In the genomic region with DNA sequence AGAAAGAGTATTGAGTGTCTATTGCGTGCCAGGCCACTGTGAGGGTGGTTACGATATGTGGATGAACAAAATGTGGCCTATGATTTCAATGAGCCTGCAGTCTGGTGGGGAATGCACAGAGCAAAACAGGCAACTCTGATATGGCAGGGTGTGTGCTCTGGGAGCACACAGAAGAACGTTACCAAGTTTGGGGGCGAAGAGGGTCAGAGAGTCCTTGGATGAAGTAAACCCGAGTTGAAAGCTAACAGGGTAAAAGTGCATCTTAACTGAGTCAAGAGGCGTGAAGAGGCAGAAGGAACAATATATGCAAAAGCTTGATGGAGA, we compare ENCODE assay signal across 8 cellular contexts. TPM values are rescaled to one million over a fixed set of nuclear protein-coding genes. Genes with fewer than 3 reads are reported as not detected.
DNase-seq lines count a peak whose midpoint lies in the region; ATAC-seq and TF ChIP-seq lines count a peak whose summit lies in the region.

No MANE protein-coding gene starts in this region.

- DNase-seq in RWPE2 (ENCODE audit: low spot score) (no peak), fibroblast of villous mesenchyme (ENCODE audit: low read depth) (no peak), retinal pigment epithelial cell (ENCODE audit: low read depth) (no peak), CD1c-positive myeloid dendritic cell (ENCODE audit: extremely low spot score) (no peak), HCEC 1CT (no peak), NCI-H2196 (lab: John Stamatoyannopoulos, UW; ENCODE audit: unreplicated experiment) (no peak)

- H3K4me1 ChIP-seq in RWPE2 (ENCODE audit: insufficient read depth, poor library complexity, severe bottlenecking) = no peaks in the 10 kb centered on the region

- peak overlapping the region; percentile 52 for H3K27ac ChIP-seq in RWPE2 (ENCODE audit: poor library complexity, severe bottlenecking)

- H3K36me3 ChIP-seq in RWPE2 (ENCODE audit: low read depth) = no peaks in the 10 kb centered on the region

- no peaks in the 10 kb centered on the region for H3K9me3 ChIP-seq in RWPE2 (ENCODE audit: severe bottlenecking)

- no peaks in the 10 kb centered on the region for H3K27me3 ChIP-seq in RWPE2 (ENCODE audit: insufficient read depth, poor library complexity, severe bottlenecking)

- peak overlapping the region; percentile 51 for H3K4me3 ChIP-seq in RWPE2 (ENCODE audit: severe bottlenecking)
- peak overlapping the region; percentile 75 for H3K4me3 ChIP-seq in fibroblast of villous mesenchyme (ENCODE audit: low read depth, low read length)
- H3K4me3 ChIP-seq in retinal pigment epithelial cell (ENCODE audit: low read length) = peak overlapping the region; percentile 86

- TF ChIP-seq CTCF in RWPE2 (IDR thresholded peaks at IDR 0.05; ENCODE audit: poor library complexity, severe bottlenecking) (no peak), fibroblast of villous mesenchyme (IDR thresholded peaks at IDR 0.05; ENCODE audit: insufficient read depth, low read depth, low read length) (no peak), retinal pigment epithelial cell (conservative IDR thresholded peaks at IDR 0.05; ENCODE audit: low read depth, low read length) (no peak)

- ATAC-seq in GM21526 (IDR thresholded peaks at IDR 0.05; ENCODE audit: low FRiP score, unreplicated experiment) (peak; percentile 5), RWPE2 (ENCODE audit: low read depth) (peak; percentile 7; the same call in 1 of the 3 replicates), HG03045 (IDR thresholded peaks at IDR 0.05; ENCODE audit: unreplicated experiment) (no peak)

RNA-seq across cellular contexts. Expression of a gene that starts 0.3 kb away (rescaled TPM):
- 4.3 and 7.7 TPM in 2 replicates for total RNA-seq in fibroblast of villous mesenchyme

RNA-seq across cellular contexts. Expression of a gene that starts 0.6 kb away (rescaled TPM):
- 2.3 and 4.3 TPM in 2 replicates for total RNA-seq in fibroblast of villous mesenchyme

RNA-seq across cellular contexts. Expression of a gene that starts 8.2 kb away (rescaled TPM):
- 35.8 and 49.7 TPM in 2 replicates for total RNA-seq in fibroblast of villous mesenchyme

RNA-seq across cellular contexts. Expression of a gene that starts 32.0 kb away (rescaled TPM):
- total RNA-seq in fibroblast of villous mesenchyme = 11.0 and 20.7 TPM in 2 replicates

RNA-seq across cellular contexts. Expression of a gene that starts 32.9 kb away (rescaled TPM):
- total RNA-seq in fibroblast of villous mesenchyme = 0.43 and 0.64 TPM in 2 replicates
